Comparison of ENCODE assay signal across 8 cellular contexts in the genomic region with DNA sequence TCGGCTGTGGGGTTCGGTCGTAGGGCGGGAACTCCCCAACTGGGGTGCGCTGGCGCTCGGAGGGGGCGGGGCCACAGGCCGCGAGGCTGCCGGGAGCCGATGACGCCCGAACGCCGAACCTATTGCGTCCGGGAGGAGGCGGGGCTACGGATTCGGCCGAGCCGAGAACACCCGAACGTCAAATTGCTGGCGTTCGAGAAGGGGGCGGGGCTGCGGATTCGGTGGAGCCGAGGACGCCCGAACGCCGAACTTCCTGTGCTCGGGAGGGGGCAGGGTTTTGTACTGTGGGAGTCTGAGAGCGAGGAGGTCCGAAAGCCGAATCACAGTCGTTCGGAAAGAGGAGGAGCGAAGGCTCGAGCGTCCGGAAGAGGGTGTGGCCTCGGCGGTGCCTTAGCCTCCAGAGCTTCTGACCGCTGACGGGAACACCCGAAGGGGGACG.
DNase-seq lines count a peak whose midpoint lies in the region; ATAC-seq lines count a peak whose summit lies in the region.

No MANE protein-coding gene starts in this region.

- peak overlapping the region; percentile 100 for H3K27ac ChIP-seq in cingulate gyrus (ENCODE audit: low read depth, low read length)

- peak; percentile 88 for DNase-seq in AG20443 (ENCODE audit: low spot score)
- peak; percentile 91 for DNase-seq in NCI-H524 treated with DMSO at 0.1 percent for 48 hours (lab: John Stamatoyannopoulos, UW)
- peak; percentile 100 for DNase-seq in activated CD4-positive, alpha-beta T cell treated with anti-CD3 and anti-CD28 coated beads for 48 hours
- peak; percentile 100 for DNase-seq in kidney glomerular epithelial cell (lab: John Stamatoyannopoulos, UW)
- peak; percentile 100 for DNase-seq in stimulated activated CD4-positive, alpha-beta T cell treated with anti-CD3 and anti-CD28 coated beads, Interleukin-15, amount 100 ng/mL, for 24 hours

- peak; percentile 49 for ATAC-seq in GM19351 (IDR thresholded peaks at IDR 0.05; ENCODE audit: unreplicated experiment)
- ATAC-seq in HG03469 (IDR thresholded peaks at IDR 0.05; ENCODE audit: unreplicated experiment), result peak; percentile 32

Comparison
In these comparisons a context has a peak if more than half of its experiments do, and no peak if none do; other contexts are left out.
1. Peak in every context shown above with its lines: DNase-seq, ATAC-seq and H3K27ac ChIP-seq.